Comparison of ENCODE assay signal across 12 cellular contexts in the genomic region with DNA sequence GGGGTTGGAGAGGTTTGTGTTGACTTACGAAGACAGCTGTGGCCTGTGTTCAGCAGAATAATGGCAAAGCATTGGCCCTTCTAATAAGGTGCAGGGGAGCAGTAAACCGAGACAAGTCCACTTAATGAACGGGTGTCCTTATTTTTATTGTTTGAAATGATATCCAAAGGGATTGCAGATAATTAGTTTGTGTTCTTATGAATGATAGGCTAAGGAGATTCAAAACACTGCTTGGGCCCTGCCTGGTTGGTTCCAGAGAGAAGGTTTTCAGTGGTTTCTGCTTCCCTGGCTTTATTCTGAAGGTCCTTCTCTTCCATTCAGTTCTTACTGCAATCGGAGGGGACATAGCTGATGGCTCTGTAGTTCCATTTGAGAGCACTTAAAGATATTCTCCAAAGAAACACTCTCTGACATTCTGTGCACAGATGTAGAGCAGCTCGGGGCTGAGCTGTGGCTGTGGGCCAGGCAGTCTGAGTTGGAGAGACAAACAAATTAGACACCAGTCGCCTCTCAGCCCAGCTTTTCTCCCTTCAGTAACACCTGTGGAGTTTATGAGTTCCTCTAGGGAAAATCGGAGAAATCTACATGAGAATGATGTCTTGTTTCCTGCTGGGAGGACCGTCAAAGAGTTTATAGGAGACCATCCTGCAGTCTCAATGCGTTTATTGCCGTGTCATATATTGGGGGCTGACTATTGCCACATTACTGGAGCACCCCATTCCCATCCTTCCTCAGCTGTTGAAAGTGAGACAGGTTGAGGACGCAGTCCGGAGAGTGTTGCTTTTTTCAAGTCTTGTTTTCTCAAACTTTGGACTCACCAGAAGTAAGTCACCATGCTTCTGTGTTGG. TPM values are rescaled to one million over a fixed set of nuclear protein-coding genes. Genes with fewer than 3 reads are reported as not detected.
DNase-seq lines count a peak whose midpoint lies in the region; ATAC-seq and TF ChIP-seq lines count a peak whose summit lies in the region.
"Had no signal": no experiment of that assay in that cellular context is flagged by ENCODE, and none has a peak within 500 bp of the region (broad histone marks: within the 10 kb centered on the region; RNA-seq: fewer than 3 reads in every experiment).

No MANE protein-coding gene starts in this region.

- no peak overlapping the region for H3K4me3 ChIP-seq in HAP-1
- H3K4me3 ChIP-seq: SJCRH30 had no signal

- no peaks in the 10 kb centered on the region for H3K9me3 ChIP-seq in HAP-1
- H3K9me3 ChIP-seq: SJCRH30 had no signal

- H3K27me3 ChIP-seq in HAP-1 (ENCODE audit: low read depth) = no peaks in the 10 kb centered on the region

- intact Hi-C loops in activated naive CD4-positive, alpha-beta T cell treated with anti-CD3 and anti-CD28 coated beads for 36 hours (cut with micrococcal nuclease) = no loop called here

- peaks cover 7% of the 10 kb centered on the region for H3K9me3 Mint-ChIP-seq in glutamatergic neuron (ENCODE audit: unreplicated experiment)
- H3K9me3 Mint-ChIP-seq in progenitor cell of endocrine pancreas (ENCODE audit: low read depth) = no peaks in the 10 kb centered on the region
- no peaks in the 10 kb centered on the region for H3K9me3 Mint-ChIP-seq in activated naive CD4-positive, alpha-beta T cell treated with anti-CD3 and anti-CD28 coated beads for 36 hours
- H3K9me3 Mint-ChIP-seq: CD4-positive, alpha-beta T cell had no signal

- H3K36me3 ChIP-seq in HAP-1 (replicated peaks) = no peaks in the 10 kb centered on the region
- H3K36me3 ChIP-seq: brain microvascular endothelial cell, SJCRH30 had no signal

- in situ Hi-C loops in HAP-1 (cut with MboI; ENCODE audit: low sequenced_read_pairs) = no loop called here

- H3K27me3 Mint-ChIP-seq in glutamatergic neuron (ENCODE audit: unreplicated experiment) (peaks cover 6% of the 10 kb centered on the region), progenitor cell of endocrine pancreas (no peaks in the 10 kb centered on the region)
- peaks cover 30% of the 10 kb centered on the region for H3K27me3 Mint-ChIP-seq in activated naive CD4-positive, alpha-beta T cell treated with anti-CD3 and anti-CD28 coated beads for 36 hours (ENCODE audit: low read depth)

- H3K27ac Mint-ChIP-seq in glutamatergic neuron (ENCODE audit: unreplicated experiment) (peak overlapping the region; percentile 18), progenitor cell of endocrine pancreas (peak overlapping the region; percentile 63)
- no peak overlapping the region for H3K27ac Mint-ChIP-seq in activated naive CD4-positive, alpha-beta T cell treated with anti-CD3 and anti-CD28 coated beads for 36 hours
- H3K27ac Mint-ChIP-seq: CD4-positive, alpha-beta T cell had no signal

- no peaks in the 10 kb centered on the region for H3K4me1 ChIP-seq in HAP-1

- H3K36me3 Mint-ChIP-seq in glutamatergic neuron (ENCODE audit: unreplicated experiment) (no peaks in the 10 kb centered on the region), progenitor cell of endocrine pancreas (ENCODE audit: insufficient read depth) (no peaks in the 10 kb centered on the region)
- no peaks in the 10 kb centered on the region for H3K36me3 Mint-ChIP-seq in activated naive CD4-positive, alpha-beta T cell treated with anti-CD3 and anti-CD28 coated beads for 36 hours (ENCODE audit: low read depth)

- CTCF ChIA-PET in activated naive CD4-positive, alpha-beta T cell treated with anti-CD3 and anti-CD28 coated beads for 36 hours (lab: Charles Lee) = no interaction called here

- H3K4me1 Mint-ChIP-seq in glutamatergic neuron (ENCODE audit: low read depth, unreplicated experiment) (peaks cover 36% of the 10 kb centered on the region), progenitor cell of endocrine pancreas (ENCODE audit: low read depth) (peaks cover 37% of the 10 kb centered on the region)
- H3K4me1 Mint-ChIP-seq in activated naive CD4-positive, alpha-beta T cell treated with anti-CD3 and anti-CD28 coated beads for 36 hours (ENCODE audit: low read depth) = no peaks in the 10 kb centered on the region

- ATAC-seq in HG02763 (IDR thresholded peaks at IDR 0.05; ENCODE audit: unreplicated experiment) (no peak), HG02973 (IDR thresholded peaks at IDR 0.05; ENCODE audit: unreplicated experiment) (no peak)

- H3K4me3 Mint-ChIP-seq in glutamatergic neuron (ENCODE audit: unreplicated experiment) (no peak overlapping the region), progenitor cell of endocrine pancreas (ENCODE audit: low read depth) (no peak overlapping the region)
- H3K4me3 Mint-ChIP-seq in activated naive CD4-positive, alpha-beta T cell treated with anti-CD3 and anti-CD28 coated beads for 36 hours = no peak overlapping the region
- H3K4me3 Mint-ChIP-seq: CD4-positive, alpha-beta T cell had no signal

- DNase-seq in HAP-1 (ENCODE audit: low spot score in 2 of 2) (peak; percentile 9 to 27), NCI-H2171 (lab: John Stamatoyannopoulos, UW) (peak; percentile 6), glutamatergic neuron (no peak), progenitor cell of endocrine pancreas (ENCODE audit: low spot score, unreplicated experiment) (no peak), NCI-H1048 (lab: John Stamatoyannopoulos, UW) (no peak)
- DNase-seq in activated naive CD4-positive, alpha-beta T cell treated with anti-CD3 and anti-CD28 coated beads for 36 hours = no peak
- DNase-seq: brain microvascular endothelial cell; CD4-positive, alpha-beta T cell; stimulated activated CD4-positive, alpha-beta T cell treated with anti-CD3 and anti-CD28 coated beads, Interleukin-4, amount 100 ng/mL, for 1 hour had no signal

- TF ChIP-seq CTCF in glutamatergic neuron (IDR thresholded peaks at IDR 0.05; ENCODE audit: partially characterized antibody, unreplicated experiment) (no peak), progenitor cell of endocrine pancreas (IDR thresholded peaks at IDR 0.05; ENCODE audit: unreplicated experiment) (no peak)

RNA-seq across cellular contexts. Expression of a gene that starts 6.5 kb away (rescaled TPM):
- total RNA-seq in glutamatergic neuron (ENCODE audit: unreplicated experiment) (134 TPM), progenitor cell of endocrine pancreas (78.8 and 82.5 TPM in 2 replicates)
- under 1 TPM; 0.38 to 0.42 TPM for total RNA-seq in activated naive CD4-positive, alpha-beta T cell treated with anti-CD3 and anti-CD28 coated beads for 36 hours

Comparison
In these comparisons a context has a peak if more than half of its experiments do, and no peak if none do; other contexts are left out.
1. DNase-seq: peak in HAP-1 (2 of 2) and NCI-H2171 (single experiment); none in glutamatergic neuron (single experiment), progenitor cell of endocrine pancreas (single experiment), activated naive CD4-positive, alpha-beta T cell treated with anti-CD3 and anti-CD28 coated beads for 36 hours (single experiment) and NCI-H1048 (single experiment).
2. RNA of a gene that starts 6.5 kb away (total RNA-seq): 134 TPM in glutamatergic neuron (single experiment) and 78.8 to 82.5 TPM in progenitor cell of endocrine pancreas; 0.38 to 0.42 TPM in activated naive CD4-positive, alpha-beta T cell treated with anti-CD3 and anti-CD28 coated beads for 36 hours; every median in the first group is over 10 times any median in the second.